15 cellular contexts compared by ENCODE assay signal in the genomic region with DNA sequence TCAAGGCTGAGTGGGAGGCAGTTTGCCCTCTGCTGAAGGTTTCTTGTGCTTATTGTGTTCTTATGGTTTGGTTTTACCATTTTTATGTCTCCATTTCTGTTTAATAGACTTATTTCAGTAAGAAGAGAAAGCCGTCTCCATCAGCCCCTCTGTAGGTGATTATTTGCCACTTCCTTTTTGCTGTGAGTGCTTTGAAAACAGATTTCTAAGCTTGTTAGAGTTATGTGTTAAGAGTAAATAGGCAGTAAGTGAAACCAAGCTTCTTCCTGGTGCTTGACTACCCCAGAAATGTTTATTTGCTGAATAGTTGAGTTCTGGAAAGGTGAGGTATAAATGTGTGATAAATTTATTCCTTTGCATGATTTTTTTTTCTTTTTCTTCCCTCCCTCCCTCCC.
A peak's percentile ranks its signal among the peaks of the same experiment; 100 is the strongest.
DNase-seq lines count a peak whose midpoint lies in the region; TF ChIP-seq lines count a peak whose summit lies in the region.
"Had no signal": no experiment of that assay in that cellular context is flagged by ENCODE, and none has a peak within 500 bp of the region (broad histone marks: within the 10 kb centered on the region; RNA-seq: fewer than 3 reads in every experiment).

No MANE protein-coding gene starts in this region.

- no peaks in the 10 kb centered on the region for H4K20me1 ChIP-seq in Loucy (ENCODE audit: insufficient read depth, low read length, poor library complexity, severe bottlenecking)

- no peaks in the 10 kb centered on the region; the same call in 1 of the 2 replicates for H3F3A ChIP-seq in Loucy (ENCODE audit: low read depth)

- H2AFZ ChIP-seq in Loucy (ENCODE audit: low read length): no peak overlapping the region

- no peaks in the 10 kb centered on the region for H3K36me3 Mint-ChIP-seq in chondrocyte (ENCODE audit: low read depth)

- peak overlapping the region; percentile 34 for H3K4me2 ChIP-seq in Loucy (ENCODE audit: low read depth, low read length, poor library complexity, severe bottlenecking)
- no peak overlapping the region for H3K4me2 ChIP-seq in skeletal muscle satellite cell (ENCODE audit: low read length)
- H3K4me2 ChIP-seq: KMS-11 had no signal

- H3K9me3 ChIP-seq in Loucy (ENCODE audit: insufficient read depth, low read depth, low read length): no peaks in the 10 kb centered on the region
- H3K9me3 ChIP-seq in skeletal muscle satellite cell (replicated peaks; ENCODE audit: low read length): no peaks in the 10 kb centered on the region
- H3K9me3 ChIP-seq: sigmoid colon had no signal

- peaks cover 92% of the 10 kb centered on the region for H3K4me1 Mint-ChIP-seq in chondrocyte (ENCODE audit: low read depth)

- H3K27me3 ChIP-seq in Loucy (ENCODE audit: insufficient read depth, low read length, poor library complexity, severe bottlenecking) (no peaks in the 10 kb centered on the region), skeletal muscle satellite cell (ENCODE audit: control insufficient read depth, insufficient read depth, low read length) (no peaks in the 10 kb centered on the region)
- H3K27me3 ChIP-seq: cardiac muscle cell, sigmoid colon had no signal

- no peaks in the 10 kb centered on the region for H3K9me3 Mint-ChIP-seq in chondrocyte (ENCODE audit: low read depth)

- H3K27ac Mint-ChIP-seq in chondrocyte (ENCODE audit: unreplicated experiment): peak overlapping the region; percentile 80

- H3K9me2 ChIP-seq in Loucy (replicated peaks; ENCODE audit: low read depth, low read length): no peaks in the 10 kb centered on the region

- no peak for TF ChIP-seq CTCF in Loucy (conservative IDR thresholded peaks at IDR 0.05; ENCODE audit: low read length)
- peak; percentile 10 for TF ChIP-seq CTCF in chondrocyte (IDR thresholded peaks at IDR 0.05)

- H3K4me3 ChIP-seq in Loucy (ENCODE audit: low read length, poor library complexity, severe bottlenecking) (peak overlapping the region; percentile 16), skeletal muscle satellite cell (ENCODE audit: low read length) (no peak overlapping the region)
- H3K4me3 ChIP-seq: cardiac muscle cell, sigmoid colon had no signal

- peaks cover 92% of the 10 kb centered on the region for H3K79me2 ChIP-seq in Loucy (ENCODE audit: insufficient read depth, low read length)

- H3K36me3 ChIP-seq in Loucy (ENCODE audit: insufficient read depth, low read length) (no peaks in the 10 kb centered on the region), skeletal muscle satellite cell (ENCODE audit: insufficient read depth, low read length) (no peaks in the 10 kb centered on the region)
- H3K36me3 ChIP-seq: cardiac muscle cell, sigmoid colon had no signal

- no peaks in the 10 kb centered on the region for H3K27me3 Mint-ChIP-seq in chondrocyte (ENCODE audit: low read depth)

- peaks cover 60% of the 10 kb centered on the region for H3K4me1 ChIP-seq in Loucy (ENCODE audit: insufficient read depth, low read length, poor library complexity, severe bottlenecking)
- H3K4me1 ChIP-seq in skeletal muscle satellite cell (ENCODE audit: control insufficient read depth, insufficient read depth, low read length): peaks cover 47% of the 10 kb centered on the region

- no peak overlapping the region for H3K4me3 Mint-ChIP-seq in chondrocyte (ENCODE audit: unreplicated experiment)

- H3K9ac ChIP-seq in Loucy (ENCODE audit: low read depth, low read length, poor library complexity, severe bottlenecking) (no peak overlapping the region), skeletal muscle satellite cell (ENCODE audit: low read depth, low read length) (peak overlapping the region; percentile 0)
- H3K9ac ChIP-seq: KMS-11 had no signal

- DNase-seq in DMS53 (lab: John Stamatoyannopoulos, UW): peak; percentile 38
- no peak for DNase-seq in DMS53 treated with DMSO at 0.1 percent for 48 hours (lab: John Stamatoyannopoulos, UW; ENCODE audit: unreplicated experiment)
- DNase-seq in chondrocyte (ENCODE audit: low spot score): no peak
- DNase-seq in NCI-H1105 (lab: John Stamatoyannopoulos, UW): no peak
- no peak for DNase-seq in iPS-NIHi11 (ENCODE audit: low spot score)
- no peak for DNase-seq in KG1 (lab: John Stamatoyannopoulos, UW)
- DNase-seq: head of caudate nucleus, left cardiac atrium, NCI-H2029 treated with DMSO at 0.1 percent for 48 hours, SIG-M5, sigmoid colon had no signal
